21 cellular contexts compared by ENCODE assay signal in the genomic region with DNA sequence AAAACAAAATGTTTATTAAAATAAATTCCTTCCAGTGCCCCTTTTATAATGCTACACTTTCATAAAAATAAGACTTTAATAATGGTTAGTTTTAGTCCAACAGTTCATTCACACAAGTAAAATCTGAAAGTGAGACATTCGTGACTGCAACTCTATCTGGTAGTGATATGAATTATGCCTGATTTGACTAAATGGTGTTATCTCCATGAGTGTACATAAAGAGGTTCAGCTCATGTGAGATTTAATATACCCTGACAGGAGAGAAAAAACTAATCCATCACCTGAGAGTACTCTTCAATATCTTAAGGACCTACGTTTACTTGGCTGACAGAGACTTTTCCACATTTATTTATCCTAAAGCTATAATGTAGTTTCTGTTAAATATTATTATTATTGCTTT.
"Had no signal": no experiment of that assay in that cellular context is flagged by ENCODE, and none has a peak within 500 bp of the region (broad histone marks: within the 10 kb centered on the region; RNA-seq: fewer than 3 reads in every experiment).

No MANE protein-coding gene starts in this region.

- H3K4me3 Mint-ChIP-seq: activated CD8-positive, alpha-beta T cell treated with anti-CD3 and anti-CD28 coated beads, Interleukin-2, amount 10 ng/mL, durations not matched to agents 7 days and 5 days; activated naive CD8-positive, alpha-beta T cell; activated T-cell treated with anti-CD3 and anti-CD28 coated beads, Interleukin-2, amount 50 U/mL, for 4 hours; brain; central memory CD8-positive, alpha-beta T cell; T-helper 1 cell treated with Interleukin-12 subunit alpha and Interleukin-12 subunit beta and Interleukin-4 antibody, amounts not matched to agents 30 μg/mL and 1 μg/mL, for 36 hours had no signal

- H3K27ac Mint-ChIP-seq: activated CD8-positive, alpha-beta T cell treated with anti-CD3 and anti-CD28 coated beads, Interleukin-2, amount 10 ng/mL, durations not matched to agents 7 days and 5 days; activated naive CD8-positive, alpha-beta T cell; brain; T-helper 1 cell treated with Interleukin-12 subunit alpha and Interleukin-12 subunit beta and Interleukin-4 antibody, amounts not matched to agents 30 μg/mL and 1 μg/mL, for 36 hours had no signal

- ATAC-seq: activated CD8-positive, alpha-beta T cell treated with anti-CD3 and anti-CD28 coated beads, Interleukin-2, amount 10 ng/mL, durations not matched to agents 7 days and 5 days; activated T-cell treated with anti-CD3 and anti-CD28 coated beads, Interleukin-2, amount 50 U/mL, for 4 hours; K562; PC-3 had no signal

- H3K4me1 Mint-ChIP-seq: brain had no signal

- H3K9me3 Mint-ChIP-seq: activated T-cell treated with anti-CD3 and anti-CD28 coated beads, Interleukin-2, amount 50 U/mL, for 4 hours; brain; central memory CD8-positive, alpha-beta T cell; T-helper 1 cell treated with Interleukin-12 subunit alpha and Interleukin-12 subunit beta and Interleukin-4 antibody, amounts not matched to agents 30 μg/mL and 1 μg/mL, for 36 hours had no signal

- H3K27me3 Mint-ChIP-seq: activated naive CD8-positive, alpha-beta T cell; brain; central memory CD8-positive, alpha-beta T cell had no signal

- DNase-seq: activated CD4-positive, alpha-beta T cell treated with anti-CD3 and anti-CD28 coated beads for 4 hours; activated CD8-positive, alpha-beta T cell treated with anti-CD3 and anti-CD28 coated beads, Interleukin-2, amount 10 ng/mL, durations not matched to agents 7 days and 5 days; activated effector memory CD4-positive, alpha-beta T cell treated with Interleukin-2 at 50 U/mL for 16 hours; activated naive CD4-positive, alpha-beta T cell; activated T-cell treated with anti-CD3 and anti-CD28 coated beads, Interleukin-2, amount 50 U/mL, for 4 hours; amygdala; cortex of kidney; Kasumi-1; NCI-H1048; NCI-H1694 treated with DMSO at 0.1 percent for 48 hours; NCI-H2029 treated with DMSO at 0.1 percent for 48 hours; NCI-H2227 treated with DMSO at 0.1 percent for 48 hours; NCI-H446 treated with DMSO at 0.1 percent for 48 hours; NCI-H524 treated with DMSO at 0.1 percent for 48 hours; PC-3; SHP77 had no signal
